ENCODE assay signal across 12 cellular contexts in the genomic region with DNA sequence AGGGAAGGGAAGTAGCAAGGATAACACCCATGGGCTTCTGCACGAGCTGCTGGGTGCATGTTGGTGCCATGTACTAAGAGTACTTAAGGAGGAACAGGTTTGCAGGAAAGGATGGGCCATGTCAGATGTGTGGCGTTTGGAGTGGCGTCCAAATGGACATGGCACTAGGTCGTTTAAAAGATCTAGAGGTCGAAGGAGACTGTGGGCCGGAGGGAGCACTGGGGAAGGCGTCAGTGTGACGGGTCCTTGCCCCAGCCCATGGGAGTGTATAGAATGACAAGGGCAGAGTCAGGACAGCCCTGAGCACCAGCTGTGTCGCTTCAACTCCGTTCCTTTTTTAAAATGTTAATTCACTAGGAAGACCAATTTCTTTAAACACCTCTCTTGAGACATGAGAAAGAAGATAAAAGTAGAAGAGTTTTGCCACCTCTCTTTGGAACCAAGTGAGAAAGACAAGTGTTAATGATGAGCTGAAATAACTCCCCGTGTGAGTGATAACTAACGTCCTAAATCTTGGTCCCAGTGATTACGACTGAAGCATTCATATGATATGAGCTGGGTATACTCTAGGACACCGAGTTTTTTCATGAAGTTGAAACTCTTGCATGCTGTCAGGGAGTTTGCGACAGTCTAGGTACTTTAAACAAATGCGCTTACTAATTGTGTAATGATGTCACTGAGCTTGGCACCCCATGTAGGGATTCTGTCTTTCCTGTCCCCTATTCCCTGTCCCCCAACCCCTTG. TPM values are rescaled to one million over a fixed set of nuclear protein-coding genes. Genes with fewer than 3 reads are reported as not detected.
DNase-seq lines count a peak whose midpoint lies in the region; ATAC-seq and TF ChIP-seq lines count a peak whose summit lies in the region.
"Had no signal": no experiment of that assay in that cellular context is flagged by ENCODE, and none has a peak within 500 bp of the region (broad histone marks: within the 10 kb centered on the region; RNA-seq: fewer than 3 reads in every experiment).

No MANE protein-coding gene starts in this region.

- no peak for TF ChIP-seq POLR2A in breast epithelium (IDR thresholded peaks at IDR 0.05)

- intact Hi-C loops in breast epithelium (cut with DNase I; ENCODE audit: low total_unique reads): no loop called here
- intact Hi-C loops in CD8-positive, alpha-beta T cell (cut with DNase I, micrococcal nuclease): no loop called here

- POLR2A ChIA-PET in CD8-positive, alpha-beta T cell (lab: Charles Lee): no interaction called here

- H3K9me2 ChIP-seq in GM23248 (ENCODE audit: insufficient read depth): no peaks in the 10 kb centered on the region

- no peak overlapping the region for H3K27ac Mint-ChIP-seq in CD8-positive, alpha-beta T cell

- no peaks in the 10 kb centered on the region for H3K27me3 Mint-ChIP-seq in CD8-positive, alpha-beta T cell (ENCODE audit: low read depth)
- H3K27me3 Mint-ChIP-seq: IgD-negative memory B cell had no signal

- H3K9ac ChIP-seq in GM23248: no peak overlapping the region

- H3K36me3 ChIP-seq in GM23248 (ENCODE audit: low read depth) (peaks cover 11% of the 10 kb centered on the region; the same call in 1 of the 2 replicates), breast epithelium (peaks cover 4% of the 10 kb centered on the region), right atrium auricular region (peaks cover 30% of the 10 kb centered on the region)
- H3K36me3 ChIP-seq in CD8-positive, alpha-beta T cell (ENCODE audit: insufficient read depth, low read length): peaks cover 8% of the 10 kb centered on the region

- in situ Hi-C loops in GM23248 (cut with MboI): loop anchor here (10.0 kb wide), 1 partner anchor 425 kb away; no protein-coding TSS in a partner anchor

- H3K4me2 ChIP-seq in GM23248 (ENCODE audit: unreplicated experiment): peak overlapping the region; percentile 86

- 84 to 85% methylated on average over 16 of the region's 16 CpGs for WGBS in GM23248 (ENCODE audit: low coverage in 1 of 2, low lambda C conversion rate in 2 of 2, missing lambda C conversion rate in 2 of 2), 2 experiments

- TF ChIP-seq CTCF in breast epithelium (IDR thresholded peaks at IDR 0.05) (no peak), right atrium auricular region (IDR thresholded peaks at IDR 0.05) (no peak)
- TF ChIP-seq CTCF in CD8-positive, alpha-beta T cell (IDR thresholded peaks at IDR 0.05): no peak

- peaks cover 49% of the 10 kb centered on the region for H3K36me3 Mint-ChIP-seq in CD8-positive, alpha-beta T cell

- H3K4me1 Mint-ChIP-seq in CD8-positive, alpha-beta T cell (ENCODE audit: low read depth): peaks cover 43% of the 10 kb centered on the region

- H4K20me1 ChIP-seq in GM23248 (ENCODE audit: insufficient read depth): no peaks in the 10 kb centered on the region

- peak overlapping the region; percentile 74 for H3K27ac ChIP-seq in GM23248
- peak overlapping the region; percentile 41 to 69 for H3K27ac ChIP-seq in breast epithelium
- H3K27ac ChIP-seq in right atrium auricular region: peak overlapping the region; percentile 86 to 95
- peak overlapping the region in 11 of 21 experiments; percentile 3 to 64 (median 39) for H3K27ac ChIP-seq in skin epidermis
- H3K27ac ChIP-seq in CD8-positive, alpha-beta T cell (ENCODE audit: low read depth, low read length): no peak overlapping the region

- 0 out of 2 replicates have a peak overlapping the region, but pooled peaks have one; percentile 11 for H3K4me3 ChIP-seq in GM23248
- H3K4me3 ChIP-seq in breast epithelium: no peak overlapping the region
- H3K4me3 ChIP-seq in right atrium auricular region: no peak overlapping the region
- H3K4me3 ChIP-seq in skin epidermis: no peak overlapping the region
- H3K4me3 ChIP-seq in CD8-positive, alpha-beta T cell (ENCODE audit: low read depth, low read length): no peak overlapping the region

- CTCF ChIA-PET in CD8-positive, alpha-beta T cell (lab: Charles Lee): no interaction called here

- H3F3A ChIP-seq in GM23248 (ENCODE audit: insufficient read depth): peaks cover 30% of the 10 kb centered on the region

- peaks cover 27% of the 10 kb centered on the region for H3K4me1 ChIP-seq in GM23248 (ENCODE audit: insufficient read depth)
- H3K4me1 ChIP-seq in breast epithelium: no peaks in the 10 kb centered on the region
- H3K4me1 ChIP-seq in right atrium auricular region: peaks cover 0 to 67% of the 10 kb centered on the region in 2 donors
- H3K4me1 ChIP-seq in CD8-positive, alpha-beta T cell (ENCODE audit: insufficient read depth, low read length): peaks cover 32% of the 10 kb centered on the region

- no peaks in the 10 kb centered on the region for H3K9me3 Mint-ChIP-seq in CD8-positive, alpha-beta T cell
- H3K9me3 Mint-ChIP-seq: IgD-negative memory B cell had no signal

- H3K4me3 Mint-ChIP-seq in CD8-positive, alpha-beta T cell: no peak overlapping the region
- H3K4me3 Mint-ChIP-seq: IgD-negative memory B cell had no signal

- DNase-seq in GM23248: no peak
- DNase-seq in breast epithelium (ENCODE audit: low spot score in 2 of 2): no peak
- no peak for DNase-seq in right atrium auricular region (ENCODE audit: low spot score)
- no peak for DNase-seq in CD8-positive, alpha-beta T cell
- DNase-seq in SIG-M5 (lab: John Stamatoyannopoulos, UW): no peak
- DNase-seq: activated T-cell treated with anti-CD3 and anti-CD28 coated beads for 4 hours, DMS79 treated with DMSO at 0.1 percent for 48 hours, NCI-H1092 treated with DMSO at 0.1 percent for 48 hours had no signal

- H3K9me3 ChIP-seq in GM23248 (ENCODE audit: low read depth): no peaks in the 10 kb centered on the region
- no peaks in the 10 kb centered on the region for H3K9me3 ChIP-seq in breast epithelium
- H3K9me3 ChIP-seq in right atrium auricular region: no peaks in the 10 kb centered on the region
- no peaks in the 10 kb centered on the region for H3K9me3 ChIP-seq in CD8-positive, alpha-beta T cell (ENCODE audit: low read length)

- no peak overlapping the region for H2AFZ ChIP-seq in GM23248

- H3K79me2 ChIP-seq in GM23248 (ENCODE audit: insufficient read depth): no peaks in the 10 kb centered on the region

- H3K27me3 ChIP-seq in GM23248 (replicated peaks; ENCODE audit: insufficient read depth) (no peaks in the 10 kb centered on the region), breast epithelium (no peaks in the 10 kb centered on the region), right atrium auricular region (no peaks in the 10 kb centered on the region)
- H3K27me3 ChIP-seq in CD8-positive, alpha-beta T cell (ENCODE audit: insufficient read depth, low read length): no peaks in the 10 kb centered on the region

- no peak for ATAC-seq in CD8-positive, alpha-beta T cell
- no peak for ATAC-seq in GM19467 (IDR thresholded peaks at IDR 0.05; ENCODE audit: unreplicated experiment)
- no peak for ATAC-seq in HG03439 (IDR thresholded peaks at IDR 0.05; ENCODE audit: unreplicated experiment)

RNA-seq across cellular contexts. Expression of a gene that starts 23.8 kb away (rescaled TPM):
- 3.2 and 8.1 TPM in 2 replicates for total RNA-seq in GM23248 (2014; rRNA removed; shearing (Covaris generic))
- polyA plus RNA-seq in GM23248 (2016; fragmentation: Nextera tagmentation; extraction: Ambion mirVana): 4.8 and 5.2 TPM in 2 replicates
- total RNA-seq in breast epithelium: 10 to 100 TPM; 12.1 to 16.0 (median 12.2) TPM
- total RNA-seq in right atrium auricular region: 10 to 100 TPM; 12.5 to 12.9 TPM
- 1 to 10 TPM; 7.6 to 7.7 TPM for total RNA-seq in CD8-positive, alpha-beta T cell
